ENCODE assay signal across 15 cellular contexts in genomic region chr12:23760495-23760894, GRCh38.
DNase-seq lines count a peak whose midpoint lies in the region; TF ChIP-seq lines count a peak whose summit lies in the region.
"Had no signal": no experiment of that assay in that cellular context is flagged by ENCODE, and none has a peak within 500 bp of the region (broad histone marks: within the 10 kb centered on the region; RNA-seq: fewer than 3 reads in every experiment).

No MANE protein-coding gene starts in this region.

- no peak overlapping the region for H3T11ph ChIP-seq in H9 (ENCODE audit: low read length)

- H3K27ac Mint-ChIP-seq in H9 (peak overlapping the region; percentile 11 to 91 (median 75)), Calu3 (ENCODE audit: unreplicated experiment) (no peak overlapping the region)
- H3K27ac Mint-ChIP-seq in activated T-helper 2 cell treated with anti-CD3 and anti-CD28 coated beads, Interferon-gamma antibody, Interleukin-2, Interleukin-4, amounts not matched to agents 10 μg/mL and 5 μg/mL and 100 μg/mL, durations not matched to agents 14 hours and 24 hours and 36 hours: no peak overlapping the region
- H3K27ac Mint-ChIP-seq: activated T-helper 1 cell treated with anti-CD3 and anti-CD28 coated beads, Interleukin-12 subunit alpha, Interleukin-12 subunit beta, Interleukin-2, Interleukin-4 antibody, amounts not matched to agents 30 ng/mL and 10 ng/mL and 1 ng/mL, durations not matched to agents 14 hours and 24 hours and 36 hours had no signal

- BruUV-seq in Calu3 (replicated peaks; lab: Mats Ljungman, UMichigan): no TSS peak

- DNase-seq in H9: peak; percentile 63
- DNase-seq in NCI-H1694 treated with DMSO at 0.1 percent for 48 hours (lab: John Stamatoyannopoulos, UW): peak; percentile 65
- peak; percentile 79 for DNase-seq in astrocyte of the cerebellum (ENCODE audit: low read depth)
- peak; percentile 3 for DNase-seq in kidney tubule cell (ENCODE audit: low spot score)
- DNase-seq in right atrium auricular region (ENCODE audit: low spot score): no peak
- DNase-seq in activated T-helper 2 cell treated with anti-CD3 and anti-CD28 coated beads, Interferon-gamma antibody, Interleukin-2, Interleukin-4, amounts not matched to agents 10 μg/mL and 5 μg/mL and 100 μg/mL, durations not matched to agents 14 hours and 24 hours and 36 hours (ENCODE audit: low spot score): no peak
- DNase-seq in KBM-7: no peak
- no peak for DNase-seq in Calu3
- DNase-seq: activated CD4-positive, alpha-beta T cell treated with anti-CD3 and anti-CD28 coated beads, Interleukin-2, amount 50 U/mL, for 4 hours; cortex of kidney; erythroblast; hippocampal formation; stomach had no signal

- no peak overlapping the region for H4K91ac ChIP-seq in H9 (ENCODE audit: insufficient read length, low read depth, low read length)

- H4K8ac ChIP-seq in H9 (replicated peaks; ENCODE audit: insufficient read length, low read depth, low read length): no peak overlapping the region

- peaks cover 55 to 61% of the 10 kb centered on the region in 2 experiments for H3K4me1 Mint-ChIP-seq in H9
- H3K4me1 Mint-ChIP-seq in activated T-helper 2 cell treated with anti-CD3 and anti-CD28 coated beads, Interferon-gamma antibody, Interleukin-2, Interleukin-4, amounts not matched to agents 10 μg/mL and 5 μg/mL and 100 μg/mL, durations not matched to agents 14 hours and 24 hours and 36 hours (ENCODE audit: low read depth): no peaks in the 10 kb centered on the region
- H3K4me1 Mint-ChIP-seq in Calu3 (ENCODE audit: low read depth, unreplicated experiment): no peaks in the 10 kb centered on the region

- H3K4me1 ChIP-seq in H9 (ENCODE audit: insufficient read depth, low read length) (peaks cover 12% of the 10 kb centered on the region), right atrium auricular region (no peaks in the 10 kb centered on the region)
- H3K4me1 ChIP-seq: BLaER1 had no signal

- H3K56ac ChIP-seq in H9 (ENCODE audit: insufficient read length, low read depth, low read length): no peak overlapping the region

- no peak overlapping the region for H3K9ac ChIP-seq in H9 (ENCODE audit: extremely low read depth, insufficient read length, low read length)
- H3K9ac ChIP-seq: BLaER1 had no signal

- H3K27ac ChIP-seq in H9 (ENCODE audit: insufficient read length, low read depth, low read length) (no peak overlapping the region), right atrium auricular region (no peak overlapping the region)
- H3K27ac ChIP-seq: BLaER1 had no signal

- H4K20me1 ChIP-seq in H9 (ENCODE audit: control insufficient read depth, insufficient read depth, insufficient read length): no peaks in the 10 kb centered on the region
- H4K20me1 ChIP-seq: BLaER1 had no signal

- H3K79me1 ChIP-seq in H9 (ENCODE audit: insufficient read depth, low read depth, low read length, poor library complexity, severe bottlenecking): no peaks in the 10 kb centered on the region

- H3K36me3 Mint-ChIP-seq in H9 (ENCODE audit: insufficient read depth in 1 of 3, low read depth in 3 of 3) (no peaks in the 10 kb centered on the region), Calu3 (ENCODE audit: insufficient read depth, unreplicated experiment) (no peaks in the 10 kb centered on the region)
- no peaks in the 10 kb centered on the region for H3K36me3 Mint-ChIP-seq in activated T-helper 2 cell treated with anti-CD3 and anti-CD28 coated beads, Interferon-gamma antibody, Interleukin-2, Interleukin-4, amounts not matched to agents 10 μg/mL and 5 μg/mL and 100 μg/mL, durations not matched to agents 14 hours and 24 hours and 36 hours (ENCODE audit: low read depth)

- WGBS in H9 (ENCODE audit: extremely low coverage, insufficient read length, low lambda C conversion rate): no CpG with 5 or more reads among the region's 1 CpG

- H2BK120ac ChIP-seq in H9 (ENCODE audit: low read depth, low read length, poor library complexity, severe bottlenecking): no peak overlapping the region

- H2AK5ac ChIP-seq in H9 (ENCODE audit: insufficient read length, low read length): no peak overlapping the region

- H3K18ac ChIP-seq in H9 (ENCODE audit: insufficient read length, low read depth, low read length): no peak overlapping the region

- in situ Hi-C loops in astrocyte of the cerebellum (cut with HindIII; ENCODE audit: low sequenced_read_pairs) (no loop called here), KBM-7 (cut with MboI; ENCODE audit: low pct_unique_long_range_greater_than_20kb, low sequenced_read_pairs) (no loop called here)

- no peak overlapping the region for H4K5ac ChIP-seq in H9 (ENCODE audit: insufficient read length, low read depth, low read length)

- no peak overlapping the region for H3K4ac ChIP-seq in H9 (ENCODE audit: low read depth, low read length)

- no peak overlapping the region for H2BK20ac ChIP-seq in H9 (ENCODE audit: low read depth, low read length, poor library complexity, severe bottlenecking)

- H3K4me2 ChIP-seq in H9 (ENCODE audit: insufficient read depth, insufficient read length, low read length): no peak overlapping the region
- H3K4me2 ChIP-seq: BLaER1 had no signal

- no peak overlapping the region for H2BK5ac ChIP-seq in H9 (ENCODE audit: insufficient read length, low read length)

- H2AFZ ChIP-seq in H9 (ENCODE audit: low read length): no peak overlapping the region

- no peaks in the 10 kb centered on the region for H3K79me2 ChIP-seq in H9 (ENCODE audit: insufficient read depth, low read length)

- no peaks in the 10 kb centered on the region for H3K9me3 ChIP-seq in H9 (ENCODE audit: control insufficient read depth, low read depth, low read length)
- H3K9me3 ChIP-seq in right atrium auricular region: no peaks in the 10 kb centered on the region
- H3K9me3 ChIP-seq: BLaER1, stomach had no signal

- no peaks in the 10 kb centered on the region for H3K23me2 ChIP-seq in H9 (ENCODE audit: insufficient read length, low read depth, low read length, poor library complexity, severe bottlenecking)

- H2BK15ac ChIP-seq in H9 (ENCODE audit: low read depth, low read length): no peak overlapping the region

- no peaks in the 10 kb centered on the region for H3K27me3 ChIP-seq in H9 (ENCODE audit: insufficient read depth, low read length)
- H3K27me3 ChIP-seq in right atrium auricular region: no peaks in the 10 kb centered on the region
- H3K27me3 ChIP-seq: BLaER1, stomach had no signal

- H3K27me3 Mint-ChIP-seq in H9 (ENCODE audit: low read depth) (no peaks in the 10 kb centered on the region), Calu3 (ENCODE audit: unreplicated experiment) (no peaks in the 10 kb centered on the region)
- H3K27me3 Mint-ChIP-seq in activated T-helper 2 cell treated with anti-CD3 and anti-CD28 coated beads, Interferon-gamma antibody, Interleukin-2, Interleukin-4, amounts not matched to agents 10 μg/mL and 5 μg/mL and 100 μg/mL, durations not matched to agents 14 hours and 24 hours and 36 hours (ENCODE audit: low read depth): no peaks in the 10 kb centered on the region

- no peak overlapping the region for H3K23ac ChIP-seq in H9 (ENCODE audit: insufficient read length, low read depth, low read length)

- H3K4me3 Mint-ChIP-seq in H9 (no peak overlapping the region), Calu3 (ENCODE audit: low read depth, unreplicated experiment) (no peak overlapping the region)
- no peak overlapping the region for H3K4me3 Mint-ChIP-seq in activated T-helper 2 cell treated with anti-CD3 and anti-CD28 coated beads, Interferon-gamma antibody, Interleukin-2, Interleukin-4, amounts not matched to agents 10 μg/mL and 5 μg/mL and 100 μg/mL, durations not matched to agents 14 hours and 24 hours and 36 hours (ENCODE audit: low read depth)
- H3K4me3 Mint-ChIP-seq: activated T-helper 1 cell treated with anti-CD3 and anti-CD28 coated beads, Interleukin-12 subunit alpha, Interleukin-12 subunit beta, Interleukin-2, Interleukin-4 antibody, amounts not matched to agents 30 ng/mL and 10 ng/mL and 1 ng/mL, durations not matched to agents 14 hours and 24 hours and 36 hours had no signal

- CTCF ChIA-PET in Calu3 (lab: Charles Lee): no interaction called here

- H3K14ac ChIP-seq in H9 (ENCODE audit: insufficient read depth, low read length): no peak overlapping the region

- H3K4me3 ChIP-seq in astrocyte of the cerebellum (ENCODE audit: low read depth, low read length) (no peak overlapping the region), right atrium auricular region (no peak overlapping the region)
- H3K4me3 ChIP-seq: BLaER1, stomach had no signal

- intact Hi-C loops in activated T-helper 2 cell treated with anti-CD3 and anti-CD28 coated beads, Interferon-gamma antibody, Interleukin-2, Interleukin-4, amounts not matched to agents 10 μg/mL and 5 μg/mL and 100 μg/mL, durations not matched to agents 14 hours and 24 hours and 36 hours (cut with micrococcal nuclease): no loop called here
- intact Hi-C loops in Calu3 (cut with micrococcal nuclease; ENCODE audit: unreplicated experiment): no loop called here

- H2BK12ac ChIP-seq in H9 (ENCODE audit: insufficient read length, low read depth, low read length): no peak overlapping the region

- H3K9me3 Mint-ChIP-seq in H9 (no peaks in the 10 kb centered on the region), Calu3 (ENCODE audit: low read depth, unreplicated experiment) (peaks cover 5% of the 10 kb centered on the region)
- H3K9me3 Mint-ChIP-seq in activated T-helper 2 cell treated with anti-CD3 and anti-CD28 coated beads, Interferon-gamma antibody, Interleukin-2, Interleukin-4, amounts not matched to agents 10 μg/mL and 5 μg/mL and 100 μg/mL, durations not matched to agents 14 hours and 24 hours and 36 hours: no peaks in the 10 kb centered on the region
- H3K9me3 Mint-ChIP-seq: activated T-helper 1 cell treated with anti-CD3 and anti-CD28 coated beads, Interleukin-12 subunit alpha, Interleukin-12 subunit beta, Interleukin-2, Interleukin-4 antibody, amounts not matched to agents 30 ng/mL and 10 ng/mL and 1 ng/mL, durations not matched to agents 14 hours and 24 hours and 36 hours had no signal

- no peaks in the 10 kb centered on the region for H3K36me3 ChIP-seq in right atrium auricular region
- H3K36me3 ChIP-seq: BLaER1, stomach had no signal

- no peak for TF ChIP-seq CTCF in H9 (conservative IDR thresholded peaks at IDR 0.05)
- TF ChIP-seq CTCF in astrocyte of the cerebellum (IDR thresholded peaks at IDR 0.05; ENCODE audit: low read depth, low read length, missing control alignments): no peak
- TF ChIP-seq CTCF in right atrium auricular region (IDR thresholded peaks at IDR 0.05): no peak
- TF ChIP-seq CTCF in Calu3 (IDR thresholded peaks at IDR 0.05; ENCODE audit: unreplicated experiment): no peak

Comparison
In these comparisons a context has a peak if more than half of its experiments do, and no peak if none do; other contexts are left out.
1. DNase-seq: peak in H9 (single experiment), NCI-H1694 treated with DMSO at 0.1 percent for 48 hours (single experiment), astrocyte of the cerebellum (single experiment) and kidney tubule cell (single experiment); none in right atrium auricular region (single experiment), activated T-helper 2 cell treated with anti-CD3 and anti-CD28 coated beads, Interferon-gamma antibody, Interleukin-2, Interleukin-4, amounts not matched to agents 10 μg/mL and 5 μg/mL and 100 μg/mL, durations not matched to agents 14 hours and 24 hours and 36 hours (single experiment), KBM-7 (single experiment) and Calu3 (single experiment).
2. H3K27ac Mint-ChIP-seq: peak in H9 (3 of 3); none in activated T-helper 2 cell treated with anti-CD3 and anti-CD28 coated beads, Interferon-gamma antibody, Interleukin-2, Interleukin-4, amounts not matched to agents 10 μg/mL and 5 μg/mL and 100 μg/mL, durations not matched to agents 14 hours and 24 hours and 36 hours (single experiment) and Calu3 (single experiment).